ENCODE assay signal across 30 cellular contexts in the genomic region with DNA sequence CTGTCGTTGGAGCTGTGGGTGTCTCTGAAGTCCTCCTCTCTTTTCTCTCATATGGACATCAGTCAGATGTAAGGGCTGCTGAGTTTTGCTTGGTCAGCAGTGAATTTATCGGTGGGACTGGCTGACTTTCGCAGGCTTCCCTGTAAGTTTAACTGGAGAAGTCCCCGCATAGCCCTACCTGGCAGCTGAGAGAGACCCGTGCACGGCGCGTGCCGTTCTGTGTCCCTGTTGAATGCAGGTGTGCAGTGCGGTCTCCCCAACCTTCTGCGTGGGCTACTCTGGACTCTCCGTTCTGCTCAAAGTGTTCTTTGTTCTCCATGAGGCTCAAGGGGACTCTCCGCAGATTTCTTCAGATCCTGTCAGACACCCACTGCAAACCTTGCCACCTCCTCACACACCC.
"Had no signal": no experiment of that assay in that cellular context is flagged by ENCODE, and none has a peak within 500 bp of the region (broad histone marks: within the 10 kb centered on the region; RNA-seq: fewer than 3 reads in every experiment).

No MANE protein-coding gene starts in this region.

- H2AFZ ChIP-seq: neural progenitor cell, parathyroid adenoma had no signal

- H3K36me3 ChIP-seq: neural progenitor cell, ovary, spleen, suprapubic skin, tibial artery, transverse colon, vagina had no signal

- H3K9me3 Mint-ChIP-seq: natural killer cell; nephron; neural progenitor cell; stimulated activated naive CD8-positive, alpha-beta T cell treated with anti-CD3 and anti-CD28 coated beads, Interleukin-15, amount 100 ng/mL, for 72 hours; type B pancreatic cell had no signal

- H3K27ac Mint-ChIP-seq: naive thymus-derived CD4-positive, alpha-beta T cell; natural killer cell; nephron; neural progenitor cell; progenitor cell of endocrine pancreas; stimulated activated memory B cell treated with anti-CD40 and anti-IgM and Interleukin-4, amounts not matched to agents 10 μg/mL and 1 μg/mL and 100 μg/mL, for 72 hours; stimulated activated naive CD8-positive, alpha-beta T cell treated with anti-CD3 and anti-CD28 coated beads, Interleukin-15, amount 100 ng/mL, for 72 hours; type B pancreatic cell had no signal

- H3K4me1 Mint-ChIP-seq: nephron; neural progenitor cell; stimulated activated memory B cell treated with anti-CD40 and anti-IgM and Interleukin-4, amounts not matched to agents 10 μg/mL and 1 μg/mL and 100 μg/mL, for 72 hours had no signal

- H3K27ac ChIP-seq: neural progenitor cell, ovary, parathyroid adenoma, psoas muscle, skin epidermis, spleen, suprapubic skin, testis, tibial artery, transverse colon, vagina had no signal

- H3K27me3 ChIP-seq: neural progenitor cell, ovary, suprapubic skin, testis, tibial artery, transverse colon, vagina had no signal

- FAIRE-seq: urothelium cell line had no signal

- H3K4me3 ChIP-seq: neural progenitor cell, ovary, psoas muscle, skin epidermis, smooth muscle cell, spleen, suprapubic skin, testis, tibial artery, transverse colon, vagina had no signal

- H3K4me2 ChIP-seq: neural progenitor cell had no signal

- H3K27me3 Mint-ChIP-seq: stimulated activated memory B cell treated with anti-CD40 and anti-IgM and Interleukin-4, amounts not matched to agents 10 μg/mL and 1 μg/mL and 100 μg/mL, for 72 hours had no signal

- H3K79me2 ChIP-seq: parathyroid adenoma had no signal

- DNase-seq: naive thymus-derived CD4-positive, alpha-beta T cell; natural killer cell; occipital lobe; ovary; psoas muscle; right cardiac atrium; spleen; stimulated activated CD4-positive, alpha-beta T cell treated with anti-CD3 and anti-CD28 coated beads, Interleukin-12 subunit alpha, Interleukin-12 subunit beta, amount 100 ng/mL, for 4 hours; stimulated activated CD4-positive, alpha-beta T cell treated with anti-CD3 and anti-CD28 coated beads, Interleukin-1b, Interleukin-23, amount 100 ng/mL, for 48 hours; stimulated activated CD4-positive, alpha-beta T cell treated with anti-CD3 and anti-CD28 coated beads, Interleukin-2, amount 100 ng/mL, for 48 hours; stimulated activated CD4-positive, alpha-beta T cell treated with anti-CD3 and anti-CD28 coated beads, Interleukin-4, amount 100 ng/mL, for 24 hours; stimulated activated naive CD4-positive, alpha-beta T cell; stimulated activated naive CD8-positive, alpha-beta T cell treated with anti-CD3 and anti-CD28 coated beads, Interleukin-15, amount 100 ng/mL, for 72 hours; stimulated activated naive CD8-positive, alpha-beta T cell treated with anti-CD3 and anti-CD28 coated beads, Interleukin-15, Interleukin-2, amounts not matched to agents 100 U/mL and 50 U/mL, for 24 hours; substantia nigra; testis; tibial artery; transverse colon had no signal

- H3K9ac ChIP-seq: neural progenitor cell, parathyroid adenoma had no signal

- H3K4me3 Mint-ChIP-seq: naive thymus-derived CD4-positive, alpha-beta T cell; natural killer cell; nephron; neural progenitor cell; stimulated activated memory B cell treated with anti-CD40 and anti-IgM and Interleukin-4, amounts not matched to agents 10 μg/mL and 1 μg/mL and 100 μg/mL, for 72 hours; stimulated activated naive CD8-positive, alpha-beta T cell treated with anti-CD3 and anti-CD28 coated beads, Interleukin-15, amount 100 ng/mL, for 72 hours; type B pancreatic cell had no signal

- ATAC-seq: naive thymus-derived CD4-positive, alpha-beta T cell; psoas muscle; right cardiac atrium; sciatic nerve; stimulated activated memory B cell treated with anti-CD40 and anti-IgM and Interleukin-4, amounts not matched to agents 10 μg/mL and 1 μg/mL and 100 μg/mL, for 72 hours; stimulated activated naive CD8-positive, alpha-beta T cell treated with anti-CD3 and anti-CD28 coated beads, Interleukin-15, amount 100 ng/mL, for 72 hours; stimulated activated naive CD8-positive, alpha-beta T cell treated with anti-CD3 and anti-CD28 coated beads, Interleukin-15, Interleukin-2, amounts not matched to agents 100 U/mL and 50 U/mL, for 24 hours had no signal

- H3K4me1 ChIP-seq: neural progenitor cell, parathyroid adenoma, psoas muscle, spleen, suprapubic skin, testis, transverse colon, vagina had no signal

- H3K9me3 ChIP-seq: ovary, psoas muscle, spleen, suprapubic skin, testis, tibial artery, transverse colon, vagina had no signal

- H3K36me3 Mint-ChIP-seq: naive thymus-derived CD4-positive, alpha-beta T cell; natural killer cell; neural progenitor cell; stimulated activated memory B cell treated with anti-CD40 and anti-IgM and Interleukin-4, amounts not matched to agents 10 μg/mL and 1 μg/mL and 100 μg/mL, for 72 hours; type B pancreatic cell had no signal
